14 cellular contexts compared by ENCODE assay signal in the genomic region with DNA sequence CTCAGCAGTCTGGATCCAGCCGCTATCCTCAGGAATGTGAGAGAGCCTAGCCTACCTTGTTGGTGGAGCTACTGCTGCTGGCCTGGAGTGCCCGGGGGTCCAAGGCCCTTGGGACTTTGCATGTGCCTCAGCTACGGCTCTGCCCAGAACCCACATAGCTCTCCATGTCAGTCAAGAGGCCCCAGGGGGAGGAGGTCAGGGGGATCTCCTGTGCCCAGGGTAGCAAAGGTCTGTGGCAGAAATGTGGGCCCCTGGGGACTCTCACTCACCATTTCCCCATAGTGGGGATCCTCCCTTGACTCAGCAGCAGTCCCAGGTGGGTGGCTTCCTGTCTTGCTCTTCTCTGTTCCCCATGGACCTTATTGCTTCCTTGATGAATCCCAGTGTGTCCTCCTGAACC.
A peak's percentile ranks its signal among the peaks of the same experiment; 100 is the strongest.
DNase-seq lines count a peak whose midpoint lies in the region; ATAC-seq, FAIRE-seq and TF ChIP-seq lines count a peak whose summit lies in the region.
"Had no signal": no experiment of that assay in that cellular context is flagged by ENCODE, and none has a peak within 500 bp of the region (broad histone marks: within the 10 kb centered on the region; RNA-seq: fewer than 3 reads in every experiment).

No MANE protein-coding gene starts in this region.

- TF ChIP-seq EP300 in GM12878 (IDR thresholded peaks at IDR 0.05; ENCODE audit: borderline replicate concordance in 1 of 2, control insufficient read depth in 1 of 2, low read depth in 2 of 2, low read length in 2 of 2): no peak

- no TSS peak for BruUV-seq in GM12878 (replicated peaks; lab: Mats Ljungman, UMichigan)

- no peaks in the 10 kb centered on the region for H4K20me1 ChIP-seq in GM12878 (ENCODE audit: control insufficient read depth, insufficient read depth)

- TF ChIP-seq POLR2A in GM12878 (IDR thresholded peaks at IDR 0.05; ENCODE audit: low read depth, low read length): no peak

- DNase-seq in GM12878 (ENCODE audit: low read depth, low spot score): peak; percentile 12
- no peak for DNase-seq in DMS114 treated with DMSO at 0.1 percent for 48 hours (lab: John Stamatoyannopoulos, UW; ENCODE audit: unreplicated experiment)
- DNase-seq in NCI-H774 (lab: John Stamatoyannopoulos, UW): no peak
- DNase-seq in NCI-H1436 (lab: John Stamatoyannopoulos, UW): no peak
- DNase-seq in activated CD8-positive, alpha-beta memory T cell treated with anti-CD3 and anti-CD28 coated beads for 24 hours: no peak
- DNase-seq: activated CD8-positive, alpha-beta memory T cell treated with anti-CD3 and anti-CD28 coated beads, Interleukin-2, amount 50 U/mL, for 4 hours; Right ventricle myocardium superior had no signal

- H3K27me3 ChIP-seq in GM12878 (replicated peaks in 1 of 2; ENCODE audit: control insufficient read depth in 2 of 2, insufficient read depth in 2 of 2, low read length in 1 of 2): no peaks in the 10 kb centered on the region
- H3K27me3 ChIP-seq: neutrophil had no signal

- H3K9me3 ChIP-seq in GM12878 (replicated peaks; ENCODE audit: control insufficient read depth, insufficient read depth, low read length): no peaks in the 10 kb centered on the region
- H3K9me3 ChIP-seq: neutrophil had no signal

- no peak overlapping the region for H2AFZ ChIP-seq in GM12878 (ENCODE audit: control insufficient read depth, low read depth, low read length)

- in situ Hi-C loops in GM12878 (cut with MboI): no loop called here

- H3K36me3 ChIP-seq in GM12878 (ENCODE audit: control insufficient read depth in 2 of 2, insufficient read depth in 2 of 2, low read length in 1 of 2): no peaks in the 10 kb centered on the region
- H3K36me3 ChIP-seq: neutrophil had no signal

- ATAC-seq in GM18870 (IDR thresholded peaks at IDR 0.05; ENCODE audit: unreplicated experiment): peak; percentile 77
- ATAC-seq in GM21619 (IDR thresholded peaks at IDR 0.05; ENCODE audit: unreplicated experiment): peak; percentile 75
- peak; percentile 65 for ATAC-seq in HG03045 (IDR thresholded peaks at IDR 0.05; ENCODE audit: unreplicated experiment)
- ATAC-seq in GM12878: peak; percentile 81
- ATAC-seq: esophagus mucosa had no signal

- H3K4me1 ChIP-seq in GM12878 (ENCODE audit: control insufficient read depth, insufficient read depth, low read length): peaks cover 4% of the 10 kb centered on the region; the same call in 1 of the 2 replicates

- intact Hi-C loops in GM12878 (cut with micrococcal nuclease; ENCODE audit: unreplicated experiment): loop anchor here (5.0 kb wide), 3 partner anchors 292 to 392 kb away; no protein-coding TSS in a partner anchor

- no peak for FAIRE-seq in GM12878 (lab: Jason Lieb, UNC)

- no peak for TF ChIP-seq CTCF in GM12878 (IDR thresholded peaks at IDR 0.05 in 2 of 3, conservative IDR thresholded peaks at IDR 0.05 in 1 of 3; ENCODE audit: control insufficient read depth in 2 of 3, extremely low read depth in 1 of 3, insufficient read depth in 1 of 3, low read depth in 3 of 3, low read length in 3 of 3)

- WGBS in GM12878 (ENCODE audit: insufficient coverage, insufficient replicate concordance, low lambda C conversion rate, missing lambda C conversion rate): 17% methylated on average over 3 of the region's 3 CpGs

- RAD21 ChIA-PET in GM12878 (lab: Charles Lee; ENCODE audit: unreplicated experiment): no interaction called here

- CTCF ChIA-PET in GM12878 (lab: Yijun Ruan, JAX): no interaction called here

- no peaks in the 10 kb centered on the region for H3K79me2 ChIP-seq in GM12878 (ENCODE audit: control insufficient read depth, insufficient read depth, low read length)

- H3K4me3 ChIP-seq in GM12878: no peak overlapping the region
- H3K4me3 ChIP-seq: skin epidermis had no signal

- no peak for TF ChIP-seq RAD21 in GM12878 (IDR thresholded peaks at IDR 0.05; ENCODE audit: insufficient read depth, low read depth, low read length)

- SMC1A ChIA-PET in GM12878 (lab: Charles Lee; ENCODE audit: uncharacterized antibody, unreplicated experiment): interaction anchor here (0.7 to 1.1 kb wide), 2 partner anchors 1078 to 1207 kb away, joined by 3 read pairs; no protein-coding TSS in a partner anchor

- H3K4me2 ChIP-seq in GM12878 (ENCODE audit: control insufficient read depth, insufficient read depth): no peak overlapping the region

- no peak overlapping the region for H3K27ac ChIP-seq in GM12878 (ENCODE audit: control insufficient read depth, insufficient read depth)
- H3K27ac ChIP-seq: C4-2B, neutrophil, skin epidermis had no signal

- no peak overlapping the region for H3K9ac ChIP-seq in GM12878 (ENCODE audit: control insufficient read depth, insufficient read depth, low read length)

- POLR2A ChIA-PET in GM12878 (lab: Charles Lee): no interaction called here

TF ChIP-seq in GM12878, 131 proteins besides CTCF, POLR2A, EP300 and RAD21:
- TF ChIP-seq MXI1 (IDR thresholded peaks at IDR 0.05; ENCODE audit: low read depth, low read length) (no peak), SKIL (IDR thresholded peaks at IDR 0.05; ENCODE audit: low read depth, poor library complexity, severe bottlenecking) (no peak), IKZF2 (IDR thresholded peaks at IDR 0.05) (no peak), EED (IDR thresholded peaks at IDR 0.05; ENCODE audit: low read depth) (no peak), BHLHE40 (IDR thresholded peaks at IDR 0.05; ENCODE audit: borderline replicate concordance in 1 of 2, low read depth in 2 of 2, low read length in 1 of 2) (peak in 1 of 2 experiments; percentile 28; a peak in 1 of 4 replicates), SMAD5 (IDR thresholded peaks at IDR 0.05; ENCODE audit: low read depth) (no peak), SPI1 (IDR thresholded peaks at IDR 0.05; ENCODE audit: borderline replicate concordance, insufficient read depth, low read depth, low read length) (peak; percentile 17; the same call in 1 of the 2 replicates), MEF2B (IDR thresholded peaks at IDR 0.05; ENCODE audit: partially characterized antibody, poor library complexity, severe bottlenecking) (peak; percentile 82), ZSCAN29 (IDR thresholded peaks at IDR 0.05) (no peak), RUNX3 (IDR thresholded peaks at IDR 0.05; ENCODE audit: low read length) (peak; percentile 37; the same call in 1 of the 2 replicates), PBX3 (IDR thresholded peaks at IDR 0.05; ENCODE audit: insufficient replicate concordance, low read depth, low read length) (peak; percentile 25), BCL11A (IDR thresholded peaks at IDR 0.05; ENCODE audit: low read depth, low read length) (0 out of 2 replicates have a peak, but pooled peaks have one; percentile 13), RELB (IDR thresholded peaks at IDR 0.05; ENCODE audit: low read depth) (0 out of 2 replicates have a peak, but pooled peaks have one; percentile 23), PKNOX1 (IDR thresholded peaks at IDR 0.05) (peak; percentile 70)
